Comparison of ENCODE assay signal across 1 cellular context in the genomic region with DNA sequence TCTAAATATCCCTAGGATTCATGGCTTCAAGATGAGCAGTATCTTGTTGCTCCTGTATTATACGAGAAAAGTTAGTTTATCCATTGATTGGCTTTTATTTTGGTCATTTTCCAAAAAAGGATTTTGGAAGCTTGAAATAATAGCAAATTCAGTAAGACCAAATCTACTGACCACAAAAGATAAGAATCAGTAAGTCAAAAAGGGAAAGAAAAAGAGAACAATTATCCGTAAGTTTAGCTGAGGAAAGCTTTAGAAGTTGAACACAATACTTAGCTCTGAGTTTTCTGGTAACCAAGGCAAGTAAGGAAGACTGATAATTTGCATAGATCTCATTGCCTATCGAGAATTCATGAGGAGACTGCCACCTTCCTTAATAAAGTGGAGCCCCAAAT.
TF ChIP-seq lines count a peak whose summit lies in the region.

No MANE protein-coding gene starts in this region.

TF ChIP-seq in H1, 55 proteins besides CTCF, POLR2A, EP300 and RAD21:
- no peak for TF ChIP-seq EZH2 (IDR thresholded peaks at IDR 0.05; ENCODE audit: low read depth, low read length, severe bottlenecking)
- TF ChIP-seq, protein P1, sequence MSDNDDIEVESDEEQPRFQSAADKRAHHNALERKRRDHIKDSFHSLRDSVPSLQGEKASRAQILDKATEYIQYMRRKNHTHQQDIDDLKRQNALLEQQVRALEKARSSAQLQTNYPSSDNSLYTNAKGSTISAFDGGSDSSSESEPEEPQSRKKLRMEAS (IDR thresholded peaks at IDR 0.05), result no peak
